8 cellular contexts compared by ENCODE assay signal in the genomic region with DNA sequence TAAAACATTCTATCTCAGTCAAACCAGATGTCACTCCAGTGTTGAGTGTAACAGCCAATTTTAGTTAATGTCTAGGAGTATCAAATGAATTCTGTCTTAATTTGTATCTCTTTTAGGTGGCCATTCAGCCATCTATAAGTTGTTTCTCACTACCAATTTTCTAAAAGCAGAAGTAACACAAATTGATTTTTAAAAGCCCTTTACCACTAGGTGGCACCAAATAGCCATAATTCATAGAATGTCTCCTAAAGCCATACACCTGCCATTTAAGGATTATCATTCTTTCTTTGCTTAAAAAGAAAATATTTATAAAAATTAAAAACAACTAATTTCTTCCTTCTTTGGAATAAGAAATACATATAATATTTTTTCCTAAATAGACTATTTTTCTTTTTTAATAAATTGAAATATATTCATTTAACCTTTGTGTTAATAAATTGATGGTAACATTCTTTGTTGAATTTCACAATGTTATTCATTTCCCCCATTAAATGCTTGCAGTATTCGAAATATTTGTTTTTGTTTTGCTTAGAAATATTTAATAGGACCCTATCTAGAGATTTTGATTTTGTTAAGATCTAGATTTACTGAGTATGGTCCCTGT.
DNase-seq lines count a peak whose midpoint lies in the region; ATAC-seq and TF ChIP-seq lines count a peak whose summit lies in the region.

No MANE protein-coding gene starts in this region.

- no peak for DNase-seq in CD4-positive, alpha-beta T cell
- DNase-seq in NCI-H2081 treated with DMSO at 0.1 percent for 48 hours (lab: John Stamatoyannopoulos, UW) = peak; percentile 66
- peak; percentile 8 for DNase-seq in hepatic stellate cell (ENCODE audit: low spot score)
- DNase-seq in superior temporal gyrus (ENCODE audit: extremely low spot score) = peak; percentile 95
- DNase-seq in T1000 (lab: John Stamatoyannopoulos, UW) = no peak

- H3K9me3 ChIP-seq in CD4-positive, alpha-beta T cell (ENCODE audit: control insufficient read depth, low read length) = no peaks in the 10 kb centered on the region

- POLR2A ChIA-PET in CD4-positive, alpha-beta T cell (lab: Charles Lee) = interaction anchor here (1.0 kb wide), 1 partner anchor 22 kb away, joined by 3 read pairs; no protein-coding TSS in a partner anchor

- no peak overlapping the region for H3K27ac Mint-ChIP-seq in CD4-positive, alpha-beta T cell

- H3K36me3 Mint-ChIP-seq in CD4-positive, alpha-beta T cell (ENCODE audit: low read depth) = no peaks in the 10 kb centered on the region

- peak; percentile 84 for TF ChIP-seq CTCF in CD4-positive, alpha-beta T cell (IDR thresholded peaks at IDR 0.05)
- TF ChIP-seq CTCF in WI38 (IDR thresholded peaks at IDR 0.05; ENCODE audit: low read depth, low read length) = peak; percentile 30; the same call in 1 of the 2 replicates

- H3K27ac ChIP-seq in CD4-positive, alpha-beta T cell (ENCODE audit: low read depth, low read length) = no peak overlapping the region

- H3K27me3 ChIP-seq in CD4-positive, alpha-beta T cell (ENCODE audit: control insufficient read depth, insufficient read depth, low read length) = no peaks in the 10 kb centered on the region

- no peak overlapping the region for H3K4me3 Mint-ChIP-seq in CD4-positive, alpha-beta T cell

- no peaks in the 10 kb centered on the region for H3K27me3 Mint-ChIP-seq in CD4-positive, alpha-beta T cell

- CTCF ChIA-PET in CD4-positive, alpha-beta T cell (lab: Charles Lee) = interaction anchor here (0.6 kb wide), 1 partner anchor 12 kb away, joined by 3 read pairs; no protein-coding TSS in a partner anchor

- intact Hi-C loops in CD4-positive, alpha-beta T cell (cut with DNase I, micrococcal nuclease) = loop anchor here (1.0 to 5.0 kb wide), 4 partner anchors 1824 to 1886 kb away; no protein-coding TSS in a partner anchor

- no peaks in the 10 kb centered on the region for H3K4me1 Mint-ChIP-seq in CD4-positive, alpha-beta T cell (ENCODE audit: low read depth)

- no peak for ATAC-seq in CD4-positive, alpha-beta T cell (ENCODE audit: poor library complexity)
- peak; percentile 86 for ATAC-seq in GM18867 (IDR thresholded peaks at IDR 0.05; ENCODE audit: unreplicated experiment)
- ATAC-seq in HG03103 (IDR thresholded peaks at IDR 0.05; ENCODE audit: low read depth, unreplicated experiment) = peak; percentile 73

- H3K4me3 ChIP-seq in WI38 (ENCODE audit: low read depth, low read length) = no peak overlapping the region

- no peaks in the 10 kb centered on the region for H3K9me3 Mint-ChIP-seq in CD4-positive, alpha-beta T cell

Comparison
In these comparisons a context has a peak if more than half of its experiments do, and no peak if none do; other contexts are left out.
1. DNase-seq: peak in NCI-H2081 treated with DMSO at 0.1 percent for 48 hours (single experiment), hepatic stellate cell (single experiment) and superior temporal gyrus (single experiment); none in CD4-positive, alpha-beta T cell (0 of 10) and T1000 (single experiment).